Comparison of ENCODE assay signal across 13 cellular contexts in genomic region chr6:37576336-37576737, GRCh38.
DNase-seq lines count a peak whose midpoint lies in the region; TF ChIP-seq lines count a peak whose summit lies in the region.
"Had no signal": no experiment of that assay in that cellular context is flagged by ENCODE, and none has a peak within 500 bp of the region (broad histone marks: within the 10 kb centered on the region; RNA-seq: fewer than 3 reads in every experiment).

No MANE protein-coding gene starts in this region.

- H3K9ac ChIP-seq in neural progenitor cell: no peak overlapping the region

- no peak overlapping the region for H3K4me2 ChIP-seq in neural progenitor cell

- H3K27ac Mint-ChIP-seq in neural progenitor cell: peak overlapping the region; percentile 85
- H3K27ac Mint-ChIP-seq: dendritic cell treated with granulocyte-macrophage colony-stimulating factor and Interleukin-4, amounts not matched to agents 40 ng/mL and 50 ng/mL, for 4 days; WTC11 had no signal

- DNase-seq in Daoy (ENCODE audit: low read depth) (peak; percentile 86), LoVo (ENCODE audit: low spot score) (peak; percentile 46), brain microvascular endothelial cell (peak; percentile 58), neural progenitor cell (ENCODE audit: low spot score) (no peak), nucleus accumbens (lab: John Stamatoyannopoulos, UW) (no peak), NCI-H774 (lab: John Stamatoyannopoulos, UW) (no peak), GM13977 (ENCODE audit: low spot score) (no peak)
- no peak for DNase-seq in effector memory CD4-positive, alpha-beta T cell
- DNase-seq: hypothalamus, MM.1S, spleen had no signal

- in situ Hi-C loops in brain microvascular endothelial cell (cut with HindIII; ENCODE audit: low pct_ligation_motif_present, low sequenced_read_pairs): no loop called here
- in situ Hi-C loops in GM13977 (cut with MboI; ENCODE audit: low pct_unique_long_range_greater_than_20kb, low sequenced_read_pairs, unreplicated experiment): no loop called here

- no peaks in the 10 kb centered on the region for H3K36me3 ChIP-seq in brain microvascular endothelial cell (replicated peaks)
- H3K36me3 ChIP-seq in neural progenitor cell: no peaks in the 10 kb centered on the region
- H3K36me3 ChIP-seq in effector memory CD4-positive, alpha-beta T cell (ENCODE audit: control insufficient read depth, insufficient read depth, low read length): no peaks in the 10 kb centered on the region
- H3K36me3 ChIP-seq: spleen had no signal

- H3K27me3 Mint-ChIP-seq in neural progenitor cell (ENCODE audit: insufficient read depth, low read depth): peaks cover 16% of the 10 kb centered on the region

- H3K27ac ChIP-seq in brain microvascular endothelial cell (no peak overlapping the region), neural progenitor cell (no peak overlapping the region)
- H3K27ac ChIP-seq in effector memory CD4-positive, alpha-beta T cell (ENCODE audit: insufficient read depth, low read length, poor library complexity, severe bottlenecking): no peak overlapping the region
- H3K27ac ChIP-seq: spleen had no signal

- H3K27me3 ChIP-seq in brain microvascular endothelial cell (replicated peaks) (no peaks in the 10 kb centered on the region), neural progenitor cell (no peaks in the 10 kb centered on the region)
- no peaks in the 10 kb centered on the region for H3K27me3 ChIP-seq in effector memory CD4-positive, alpha-beta T cell (replicated peaks; ENCODE audit: control insufficient read depth, insufficient read depth, low read length, poor library complexity, severe bottlenecking)

- no peaks in the 10 kb centered on the region for H4K20me1 ChIP-seq in neural progenitor cell (ENCODE audit: low read depth)

- no peak overlapping the region for H3K4me3 ChIP-seq in brain microvascular endothelial cell (ENCODE audit: low read depth, low read length)
- H3K4me3 ChIP-seq in neural progenitor cell: no peak overlapping the region
- no peak overlapping the region for H3K4me3 ChIP-seq in effector memory CD4-positive, alpha-beta T cell (ENCODE audit: insufficient read depth, low read depth, low read length, poor library complexity, severe bottlenecking)
- H3K4me3 ChIP-seq: spleen had no signal

- peaks cover 1% of the 10 kb centered on the region for H3F3A ChIP-seq in neural progenitor cell (ENCODE audit: low read depth)

- peak overlapping the region; percentile 18 for H3K4me3 Mint-ChIP-seq in neural progenitor cell
- H3K4me3 Mint-ChIP-seq: dendritic cell treated with granulocyte-macrophage colony-stimulating factor and Interleukin-4, amounts not matched to agents 40 ng/mL and 50 ng/mL, for 4 days; WTC11 had no signal

- no peaks in the 10 kb centered on the region for H3K79me2 ChIP-seq in neural progenitor cell (ENCODE audit: low read depth)

- no peak overlapping the region for H2AFZ ChIP-seq in neural progenitor cell (replicated peaks)

- no peaks in the 10 kb centered on the region for H3K36me3 Mint-ChIP-seq in neural progenitor cell
- H3K36me3 Mint-ChIP-seq: WTC11 had no signal

- H3K9me3 ChIP-seq in neural progenitor cell (ENCODE audit: low read depth): no peaks in the 10 kb centered on the region
- H3K9me3 ChIP-seq in effector memory CD4-positive, alpha-beta T cell (ENCODE audit: control insufficient read depth, low read length): no peaks in the 10 kb centered on the region
- H3K9me3 ChIP-seq: spleen had no signal

- H3K9me3 Mint-ChIP-seq in neural progenitor cell: no peaks in the 10 kb centered on the region
- H3K9me3 Mint-ChIP-seq: dendritic cell treated with granulocyte-macrophage colony-stimulating factor and Interleukin-4, amounts not matched to agents 40 ng/mL and 50 ng/mL, for 4 days had no signal

- peaks cover 16% of the 10 kb centered on the region for H3K4me1 ChIP-seq in neural progenitor cell
- no peaks in the 10 kb centered on the region for H3K4me1 ChIP-seq in effector memory CD4-positive, alpha-beta T cell (ENCODE audit: control insufficient read depth, insufficient read depth, low read length, poor library complexity, severe bottlenecking)
- H3K4me1 ChIP-seq: spleen had no signal

- TF ChIP-seq CTCF in brain microvascular endothelial cell (IDR thresholded peaks at IDR 0.05; ENCODE audit: low read depth, low read length, missing control alignments): no peak
- TF ChIP-seq CTCF in neural progenitor cell (IDR thresholded peaks at IDR 0.05): no peak
- no peak for TF ChIP-seq CTCF in GM13977 (IDR thresholded peaks at IDR 0.05; ENCODE audit: extremely low read depth, insufficient read depth, missing control alignments)

- H3K4me1 Mint-ChIP-seq in neural progenitor cell: peaks cover 69% of the 10 kb centered on the region

Comparison
In these comparisons a context has a peak if more than half of its experiments do, and no peak if none do; other contexts are left out.
1. DNase-seq: peak in Daoy (single experiment), LoVo (single experiment) and brain microvascular endothelial cell (single experiment); none in neural progenitor cell (single experiment), effector memory CD4-positive, alpha-beta T cell (0 of 3), nucleus accumbens (0 of 56), NCI-H774 (single experiment) and GM13977 (single experiment).